Comparison of ENCODE assay signal across 20 cellular contexts in genomic region chr21:31505975-31506374, GRCh38.
DNase-seq lines count a peak whose midpoint lies in the region; ATAC-seq and TF ChIP-seq lines count a peak whose summit lies in the region.
"Had no signal": no experiment of that assay in that cellular context is flagged by ENCODE, and none has a peak within 500 bp of the region (broad histone marks: within the 10 kb centered on the region; RNA-seq: fewer than 3 reads in every experiment).

No MANE protein-coding gene starts in this region.

- H3K9ac ChIP-seq in H9 (ENCODE audit: extremely low read depth, insufficient read length, low read length) (no peak overlapping the region), neuronal stem cell (ENCODE audit: low read depth, low read length, poor library complexity) (no peak overlapping the region)
- H3K9ac ChIP-seq: BLaER1, GM23248 had no signal

- peaks cover 1% of the 10 kb centered on the region for H3K36me3 Mint-ChIP-seq in activated CD4-positive, alpha-beta T cell treated with anti-CD3 and anti-CD28 coated beads, Interleukin-2, amount 10 ng/mL, durations not matched to agents 24 days and 14 days (ENCODE audit: low read depth)
- no peaks in the 10 kb centered on the region for H3K36me3 Mint-ChIP-seq in H9 (ENCODE audit: insufficient read depth in 1 of 3, low read depth in 3 of 3)
- H3K36me3 Mint-ChIP-seq in T-cell: no peaks in the 10 kb centered on the region

- H3K4ac ChIP-seq in H9 (ENCODE audit: low read depth, low read length) (no peak overlapping the region), neuronal stem cell (ENCODE audit: low read length) (no peak overlapping the region)

- H3K4me1 ChIP-seq in H9 (ENCODE audit: insufficient read depth, low read length): peaks cover 7% of the 10 kb centered on the region
- H3K4me1 ChIP-seq in neuronal stem cell (ENCODE audit: control insufficient read depth in 2 of 2, insufficient read depth in 1 of 2, low read depth in 1 of 2, low read length in 2 of 2): peaks cover 0 to 10% of the 10 kb centered on the region in 2 donors
- H3K4me1 ChIP-seq: left lung, right lobe of liver, upper lobe of left lung had no signal

- H4K5ac ChIP-seq in H9 (ENCODE audit: insufficient read length, low read depth, low read length): no peak overlapping the region

- H2BK5ac ChIP-seq in H9 (ENCODE audit: insufficient read length, low read length) (no peak overlapping the region), neuronal stem cell (ENCODE audit: low read length) (no peak overlapping the region)

- no peak overlapping the region for H3K56ac ChIP-seq in H9 (ENCODE audit: insufficient read length, low read depth, low read length)

- H3K79me2 ChIP-seq in H9 (ENCODE audit: insufficient read depth, low read length): peaks cover 3% of the 10 kb centered on the region; the same call in 1 of the 2 replicates

- WGBS in H9 (ENCODE audit: extremely low coverage, insufficient read length, low lambda C conversion rate): 100% methylated on average over 2 of the region's 7 CpGs
- 100% methylated on average over 2 of the region's 7 CpGs; no CpG with 5 or more reads in 1 of the 2 donors for WGBS in neuronal stem cell (ENCODE audit: extremely low coverage in 2 of 2, insufficient read length in 2 of 2, insufficient replicate concordance in 1 of 2), 2 donors

- POLR2A ChIA-PET in T-cell (lab: Charles Lee): interaction anchor here in 1 of 2 donors (0.7 kb wide), 1 partner anchor 223 kb away, joined by 6 read pairs; no protein-coding TSS in a partner anchor

- no peaks in the 10 kb centered on the region for H3K9me3 Mint-ChIP-seq in activated CD4-positive, alpha-beta T cell treated with anti-CD3 and anti-CD28 coated beads, Interleukin-2, amount 10 ng/mL, durations not matched to agents 24 days and 14 days
- H3K9me3 Mint-ChIP-seq in H9: no peaks in the 10 kb centered on the region
- H3K9me3 Mint-ChIP-seq in T-cell: no peaks in the 10 kb centered on the region
- H3K9me3 Mint-ChIP-seq: activated naive CD4-positive, alpha-beta T cell treated with anti-CD3 and anti-CD28 coated beads for 36 hours; activated T-cell treated with anti-CD3 and anti-CD28 coated beads, Interleukin-2, amount 50 U/mL, for 24 hours; T-helper 2 cell treated with Interferon-gamma antibody and Interleukin-4, amounts not matched to agents 5 μg/mL and 100 μg/mL, for 36 hours had no signal

- peak; percentile 61 for DNase-seq in activated CD4-positive, alpha-beta T cell treated with anti-CD3 and anti-CD28 coated beads, Interleukin-2, amount 10 ng/mL, durations not matched to agents 24 days and 14 days
- DNase-seq in activated CD4-positive, alpha-beta T cell treated with anti-CD3 and anti-CD28 coated beads for 4 hours: no peak
- DNase-seq in H9 (no peak), T-cell (peak in 1 of 34 experiments; percentile 9), neuronal stem cell (ENCODE audit: low spot score) (no peak), D341Med (ENCODE audit: low spot score) (no peak)
- DNase-seq: activated naive CD4-positive, alpha-beta T cell treated with anti-CD3 and anti-CD28 coated beads for 36 hours; activated T-cell treated with anti-CD3 and anti-CD28 coated beads, Interleukin-2, amount 50 U/mL, for 24 hours; GM23248; IMR-90; left lung; NCI-H1694; NCI-H226; right lobe of liver; upper lobe of left lung had no signal

- H2AK5ac ChIP-seq in H9 (ENCODE audit: insufficient read length, low read length) (no peak overlapping the region), neuronal stem cell (ENCODE audit: low read depth, low read length) (no peak overlapping the region)

- no peak overlapping the region for H3K23ac ChIP-seq in H9 (ENCODE audit: insufficient read length, low read depth, low read length)
- H3K23ac ChIP-seq in neuronal stem cell (ENCODE audit: low read depth, low read length, poor library complexity): no peak overlapping the region

- no peak overlapping the region for H3K14ac ChIP-seq in H9 (ENCODE audit: insufficient read depth, low read length)
- peak overlapping the region; percentile 66 for H3K14ac ChIP-seq in neuronal stem cell (ENCODE audit: low read length)

- no peak overlapping the region for H2BK12ac ChIP-seq in H9 (ENCODE audit: insufficient read length, low read depth, low read length)
- no peak overlapping the region for H2BK12ac ChIP-seq in neuronal stem cell (ENCODE audit: low read length)

- no peak overlapping the region for H2BK20ac ChIP-seq in H9 (ENCODE audit: low read depth, low read length, poor library complexity, severe bottlenecking)

- H3K4me3 ChIP-seq in neuronal stem cell (ENCODE audit: low read length in 2 of 2): no peak overlapping the region
- H3K4me3 ChIP-seq: A549, BLaER1, GM23248, left lung, right lobe of liver, upper lobe of left lung had no signal

- H3K18ac ChIP-seq in H9 (ENCODE audit: insufficient read length, low read depth, low read length) (no peak overlapping the region), neuronal stem cell (ENCODE audit: low read length) (no peak overlapping the region)

- H3K9me3 ChIP-seq in H9 (ENCODE audit: control insufficient read depth, low read depth, low read length) (no peaks in the 10 kb centered on the region), neuronal stem cell (replicated peaks in 1 of 2; ENCODE audit: control insufficient read depth in 2 of 2, insufficient read depth in 1 of 2, low read depth in 1 of 2, low read length in 2 of 2) (no peaks in the 10 kb centered on the region)
- H3K9me3 ChIP-seq: A549, BLaER1, left lung, right lobe of liver, upper lobe of left lung had no signal

- peak in 3 of 4 experiments; percentile 10 to 43 (median 42) for ATAC-seq in T-cell (replicated peaks in 1 of 4)
- no peak for ATAC-seq in HG03521 (IDR thresholded peaks at IDR 0.05; ENCODE audit: unreplicated experiment)
- no peak for ATAC-seq in HG02759 (IDR thresholded peaks at IDR 0.05; ENCODE audit: unreplicated experiment)
- ATAC-seq: A549, left lung had no signal

- no peak overlapping the region for H3T11ph ChIP-seq in H9 (ENCODE audit: low read length)

- TF ChIP-seq CTCF in H9 (conservative IDR thresholded peaks at IDR 0.05): no peak

- H2AFZ ChIP-seq in H9 (ENCODE audit: low read length): no peak overlapping the region
- no peak overlapping the region for H2AFZ ChIP-seq in neuronal stem cell (ENCODE audit: low read length)
- H2AFZ ChIP-seq: GM23248 had no signal

- H3K27me3 Mint-ChIP-seq in activated CD4-positive, alpha-beta T cell treated with anti-CD3 and anti-CD28 coated beads, Interleukin-2, amount 10 ng/mL, durations not matched to agents 24 days and 14 days: peaks cover 18% of the 10 kb centered on the region
- H3K27me3 Mint-ChIP-seq in H9 (ENCODE audit: low read depth) (no peaks in the 10 kb centered on the region), T-cell (peaks cover 0 to 2% of the 10 kb centered on the region in 2 donors)
- H3K27me3 Mint-ChIP-seq: activated T-cell treated with anti-CD3 and anti-CD28 coated beads, Interleukin-2, amount 50 U/mL, for 24 hours had no signal

- H4K8ac ChIP-seq in H9 (replicated peaks; ENCODE audit: insufficient read length, low read depth, low read length): no peak overlapping the region
- no peak overlapping the region for H4K8ac ChIP-seq in neuronal stem cell (ENCODE audit: low read depth, low read length)

- CTCF ChIA-PET in T-cell (lab: Charles Lee): interaction anchor here in 1 of 2 donors (0.7 kb wide), 1 partner anchor 175 kb away, joined by 7 read pairs; no protein-coding TSS in a partner anchor

- H2BK15ac ChIP-seq in H9 (ENCODE audit: low read depth, low read length): no peak overlapping the region
- H2BK15ac ChIP-seq in neuronal stem cell (ENCODE audit: low read length): no peak overlapping the region

- peaks cover 36% of the 10 kb centered on the region for H3K4me1 Mint-ChIP-seq in activated CD4-positive, alpha-beta T cell treated with anti-CD3 and anti-CD28 coated beads, Interleukin-2, amount 10 ng/mL, durations not matched to agents 24 days and 14 days
- H3K4me1 Mint-ChIP-seq in H9 (peaks cover 47 to 53% of the 10 kb centered on the region in 2 experiments), T-cell (peaks cover 37 to 43% (median 39%) of the 10 kb centered on the region in 3 donors)

- H3K36me3 ChIP-seq in neuronal stem cell (replicated peaks in 1 of 2; ENCODE audit: control insufficient read depth in 2 of 2, insufficient read depth in 2 of 2, low read length in 2 of 2): peaks cover 0 to 13% of the 10 kb centered on the region in 2 donors
- H3K36me3 ChIP-seq: left lung, right lobe of liver, upper lobe of left lung had no signal

- H3K4me3 Mint-ChIP-seq in activated CD4-positive, alpha-beta T cell treated with anti-CD3 and anti-CD28 coated beads, Interleukin-2, amount 10 ng/mL, durations not matched to agents 24 days and 14 days: peak overlapping the region; percentile 12
- H3K4me3 Mint-ChIP-seq in H9 (no peak overlapping the region), T-cell (peak overlapping the region in 1 of 3 donors; percentile 2)
- H3K4me3 Mint-ChIP-seq: activated naive CD4-positive, alpha-beta T cell treated with anti-CD3 and anti-CD28 coated beads for 36 hours; activated T-cell treated with anti-CD3 and anti-CD28 coated beads, Interleukin-2, amount 50 U/mL, for 24 hours; T-helper 2 cell treated with Interferon-gamma antibody and Interleukin-4, amounts not matched to agents 5 μg/mL and 100 μg/mL, for 36 hours had no signal

- H3K4me2 ChIP-seq in H9 (ENCODE audit: insufficient read depth, insufficient read length, low read length) (no peak overlapping the region), neuronal stem cell (ENCODE audit: insufficient read depth, low read length, poor library complexity, severe bottlenecking) (no peak overlapping the region)
- H3K4me2 ChIP-seq: A549, BLaER1 had no signal

- intact Hi-C loops in activated CD4-positive, alpha-beta T cell treated with anti-CD3 and anti-CD28 coated beads, Interleukin-2, amount 10 ng/mL, durations not matched to agents 24 days and 14 days (cut with micrococcal nuclease): no loop called here

- H3K27ac ChIP-seq in H9 (ENCODE audit: insufficient read length, low read depth, low read length) (no peak overlapping the region), neuronal stem cell (replicated peaks; ENCODE audit: low read length) (no peak overlapping the region)
- H3K27ac ChIP-seq: A549, BLaER1, GM23248, left lung, right lobe of liver, upper lobe of left lung had no signal

- H4K91ac ChIP-seq in H9 (ENCODE audit: insufficient read length, low read depth, low read length) (no peak overlapping the region), neuronal stem cell (ENCODE audit: low read depth, low read length, poor library complexity) (no peak overlapping the region)

- H4K20me1 ChIP-seq in H9 (ENCODE audit: control insufficient read depth, insufficient read depth, insufficient read length): no peaks in the 10 kb centered on the region
- H4K20me1 ChIP-seq: BLaER1 had no signal

- H3K27me3 ChIP-seq in H9 (ENCODE audit: insufficient read depth, low read length) (no peaks in the 10 kb centered on the region), neuronal stem cell (ENCODE audit: control insufficient read depth in 3 of 3, insufficient read depth in 3 of 3, low read depth in 1 of 3, low read length in 3 of 3) (no peaks in the 10 kb centered on the region)
- H3K27me3 ChIP-seq: BLaER1, left lung, right lobe of liver, upper lobe of left lung had no signal

- H3K23me2 ChIP-seq in H9 (ENCODE audit: insufficient read length, low read depth, low read length, poor library complexity, severe bottlenecking): no peaks in the 10 kb centered on the region

- H3K79me1 ChIP-seq in H9 (ENCODE audit: insufficient read depth, low read depth, low read length, poor library complexity, severe bottlenecking): no peaks in the 10 kb centered on the region
- no peaks in the 10 kb centered on the region for H3K79me1 ChIP-seq in neuronal stem cell (ENCODE audit: low read depth, low read length)

- H2BK120ac ChIP-seq in H9 (ENCODE audit: low read depth, low read length, poor library complexity, severe bottlenecking) (no peak overlapping the region), neuronal stem cell (ENCODE audit: low read depth, low read length) (no peak overlapping the region)

- H3K27ac Mint-ChIP-seq in activated CD4-positive, alpha-beta T cell treated with anti-CD3 and anti-CD28 coated beads, Interleukin-2, amount 10 ng/mL, durations not matched to agents 24 days and 14 days: no peak overlapping the region
- H3K27ac Mint-ChIP-seq in H9 (peak overlapping the region in 2 of 3 experiments; percentile 13 to 33; a peak in 3 of 7 replicates), T-cell (peak overlapping the region; percentile 15 to 56)
- H3K27ac Mint-ChIP-seq: activated naive CD4-positive, alpha-beta T cell treated with anti-CD3 and anti-CD28 coated beads for 36 hours; activated T-cell treated with anti-CD3 and anti-CD28 coated beads, Interleukin-2, amount 50 U/mL, for 24 hours; T-helper 2 cell treated with Interferon-gamma antibody and Interleukin-4, amounts not matched to agents 5 μg/mL and 100 μg/mL, for 36 hours had no signal

Comparison
In these comparisons a context has a peak if more than half of its experiments do, and no peak if none do; other contexts are left out.
1. ATAC-seq: peak in T-cell (3 of 4); none in HG03521 (single experiment) and HG02759 (single experiment).